Comparison of ENCODE assay signal across 11 cellular contexts in genomic region chr6:7787137-7787575, GRCh38.
DNase-seq lines count a peak whose midpoint lies in the region; ATAC-seq, FAIRE-seq and TF ChIP-seq lines count a peak whose summit lies in the region.
"Had no signal": no experiment of that assay in that cellular context is flagged by ENCODE, and none has a peak within 500 bp of the region (broad histone marks: within the 10 kb centered on the region; RNA-seq: fewer than 3 reads in every experiment).

No MANE protein-coding gene starts in this region.

- DNase-seq in HCEC 1CT (peak; percentile 40), endothelial cell of umbilical vein (ENCODE audit: low read depth, low spot score) (peak; percentile 25), left lung (no peak), urothelium cell line (ENCODE audit: low spot score) (no peak), NCI-H1417 treated with DMSO at 0.1 percent for 48 hours (lab: John Stamatoyannopoulos, UW) (no peak)
- DNase-seq: cortex of kidney, NCI-H524 had no signal

- CTCF ChIA-PET in endothelial cell of umbilical vein (lab: Charles Lee) = no interaction called here

- no peak overlapping the region for H3K27ac ChIP-seq in endothelial cell of umbilical vein (ENCODE audit: insufficient read depth, low read depth, low read length)
- H3K27ac ChIP-seq in left lung = no peak overlapping the region
- peak overlapping the region; percentile 53 for H3K27ac ChIP-seq in stomach smooth muscle (ENCODE audit: low read length)
- H3K27ac ChIP-seq: SK-N-MC had no signal

- POLR2A ChIA-PET in endothelial cell of umbilical vein (lab: Charles Lee) = no interaction called here

- dilution Hi-C loops in endothelial cell of umbilical vein (cut with MboI; ENCODE audit: extremely low pct_ligation_motif_present, low sequenced_read_pairs) = no loop called here

- H3K4me1 ChIP-seq in endothelial cell of umbilical vein (ENCODE audit: control insufficient read depth, extremely low read depth, insufficient read depth, low read length) = peaks cover 24% of the 10 kb centered on the region
- peaks cover 5 to 8% of the 10 kb centered on the region in 2 donors for H3K4me1 ChIP-seq in left lung
- peaks cover 21% of the 10 kb centered on the region for H3K4me1 ChIP-seq in stomach smooth muscle (ENCODE audit: control insufficient read depth, insufficient read depth, low read length)

- H3K9me1 ChIP-seq in endothelial cell of umbilical vein (replicated peaks; ENCODE audit: control insufficient read depth, extremely low read depth, insufficient read depth, low read length) = no peaks in the 10 kb centered on the region

- peaks cover 49% of the 10 kb centered on the region for H4K20me1 ChIP-seq in endothelial cell of umbilical vein (replicated peaks; ENCODE audit: control insufficient read depth, extremely low read depth, insufficient read depth, low read length)

- TF ChIP-seq CTCF in endothelial cell of umbilical vein (IDR thresholded peaks at IDR 0.05; ENCODE audit: extremely low read depth in 1 of 2, insufficient read depth in 1 of 2, low read depth in 1 of 2, low read length in 2 of 2) (no peak), left lung (IDR thresholded peaks at IDR 0.05) (no peak)

- ATAC-seq in left lung (peak; percentile 63), HG02763 (IDR thresholded peaks at IDR 0.05; ENCODE audit: unreplicated experiment) (no peak), GM18858 (IDR thresholded peaks at IDR 0.05; ENCODE audit: unreplicated experiment) (no peak)

- no peak overlapping the region for H3K4me2 ChIP-seq in endothelial cell of umbilical vein (ENCODE audit: insufficient read depth, low read length)

- FAIRE-seq in endothelial cell of umbilical vein (lab: Jason Lieb, UNC) = no peak
- FAIRE-seq in urothelium cell line (lab: Jason Lieb, UNC) = no peak

- H3K9me3 ChIP-seq in endothelial cell of umbilical vein (replicated peaks; ENCODE audit: control insufficient read depth, insufficient read depth, low read length) (no peaks in the 10 kb centered on the region), left lung (no peaks in the 10 kb centered on the region), stomach smooth muscle (ENCODE audit: control insufficient read depth in 2 of 2, low read length in 2 of 2) (no peaks in the 10 kb centered on the region)

- H2AFZ ChIP-seq in endothelial cell of umbilical vein (ENCODE audit: low read depth, low read length) = no peak overlapping the region

- H3K27me3 ChIP-seq in endothelial cell of umbilical vein (ENCODE audit: control insufficient read depth in 2 of 2, insufficient read depth in 2 of 2, low read length in 2 of 2) = no peaks in the 10 kb centered on the region
- no peaks in the 10 kb centered on the region for H3K27me3 ChIP-seq in left lung
- H3K27me3 ChIP-seq in stomach smooth muscle (ENCODE audit: control insufficient read depth in 1 of 2, insufficient read depth in 2 of 2, low read length in 2 of 2) = no peaks in the 10 kb centered on the region

- no peak overlapping the region for H3K4me3 ChIP-seq in endothelial cell of umbilical vein (replicated peaks in 1 of 3; ENCODE audit: insufficient read depth in 1 of 3, low read depth in 1 of 3, low read length in 3 of 3)
- H3K4me3 ChIP-seq in left lung = no peak overlapping the region
- peak overlapping the region in 1 of 2 donors; percentile 23 for H3K4me3 ChIP-seq in stomach smooth muscle (ENCODE audit: low read length in 2 of 2)
- H3K4me3 ChIP-seq: SK-N-MC had no signal

- BruUV-seq in endothelial cell of umbilical vein (replicated peaks; lab: Mats Ljungman, UMichigan) = no TSS peak

- H3K36me3 ChIP-seq in endothelial cell of umbilical vein (ENCODE audit: control insufficient read depth in 2 of 2, extremely low read depth in 1 of 2, insufficient read depth in 2 of 2, low read length in 2 of 2) (peaks cover 1 to 8% of the 10 kb centered on the region in 2 experiments), left lung (no peaks in the 10 kb centered on the region), stomach smooth muscle (ENCODE audit: control insufficient read depth in 2 of 2, insufficient read depth in 2 of 2, low read length in 2 of 2) (no peaks in the 10 kb centered on the region)

- peaks cover 100% of the 10 kb centered on the region for H3K79me2 ChIP-seq in endothelial cell of umbilical vein (ENCODE audit: control insufficient read depth, insufficient read depth, low read length)

- intact Hi-C loops in endothelial cell of umbilical vein (cut with micrococcal nuclease) = no loop called here
- intact Hi-C loops in left lung (cut with DNase I) = no loop called here

- no peak for TF ChIP-seq POLR2A in endothelial cell of umbilical vein (IDR thresholded peaks at IDR 0.05; ENCODE audit: low read depth, low read length)

- no peak overlapping the region for H3K9ac ChIP-seq in endothelial cell of umbilical vein (replicated peaks; ENCODE audit: extremely low read depth, insufficient read depth, low read length)
- no peak overlapping the region for H3K9ac ChIP-seq in stomach smooth muscle (ENCODE audit: low read length in 2 of 2)

TF ChIP-seq in endothelial cell of umbilical vein, 7 proteins besides CTCF, POLR2A, EP300 and RAD21:
- TF ChIP-seq FOS (IDR thresholded peaks at IDR 0.05; ENCODE audit: borderline replicate concordance, insufficient read depth, low read length) = no peak
- TF ChIP-seq POLR2AphosphoS5 (IDR thresholded peaks at IDR 0.05; ENCODE audit: insufficient read depth, low read depth, low read length) = peak; percentile 13
TF ChIP-seq in endothelial cell of umbilical vein: peak in this region for 1.

Comparison
In these comparisons a context has a peak if more than half of its experiments do, and no peak if none do; other contexts are left out.
1. DNase-seq: peak in HCEC 1CT (single experiment) and endothelial cell of umbilical vein (single experiment); none in left lung (0 of 2), urothelium cell line (single experiment) and NCI-H1417 treated with DMSO at 0.1 percent for 48 hours (single experiment).